ENCODE assay signal across 7 cellular contexts in genomic region chr14:100237735-100238418, GRCh38. TPM values are rescaled to one million over a fixed set of nuclear protein-coding genes. Genes with fewer than 3 reads are reported as not detected.
DNase-seq lines count a peak whose midpoint lies in the region; ATAC-seq, FAIRE-seq and TF ChIP-seq lines count a peak whose summit lies in the region.

No MANE protein-coding gene starts in this region.

- no peaks in the 10 kb centered on the region for H3K36me3 ChIP-seq in tibial artery

- no peaks in the 10 kb centered on the region for H3K27me3 Mint-ChIP-seq in naive B cell

- H3K4me3 ChIP-seq in tibial artery = peak overlapping the region; percentile 96 to 99

- H3K27ac ChIP-seq in tibial artery = peak overlapping the region; percentile 87 to 97

- no peaks in the 10 kb centered on the region for H3K9me3 ChIP-seq in tibial artery

- peak; percentile 5 for ATAC-seq in HG03066 (IDR thresholded peaks at IDR 0.05; ENCODE audit: low read depth, unreplicated experiment)
- ATAC-seq in naive B cell (ENCODE audit: low read depth in 2 of 2) = peak; percentile 13 to 16

- peak overlapping the region; percentile 72 to 99 (median 94) for H3K27ac Mint-ChIP-seq in naive B cell

- H3K4me1 Mint-ChIP-seq in naive B cell = peaks cover 40 to 66% (median 52%) of the 10 kb centered on the region in 3 donors

- H3K4me3 Mint-ChIP-seq in naive B cell = peak overlapping the region; percentile 89 to 99 (median 94)

- H3K36me3 Mint-ChIP-seq in naive B cell = peaks cover 0 to 8% of the 10 kb centered on the region in 2 donors

- no peak for TF ChIP-seq CTCF in tibial artery (IDR thresholded peaks at IDR 0.05)

- peak; percentile 33 for DNase-seq in GM12892 (ENCODE audit: insufficient read length)
- peak; percentile 80 for DNase-seq in NCI-H748 (lab: John Stamatoyannopoulos, UW; ENCODE audit: unreplicated experiment)
- peak; percentile 79 for DNase-seq in activated CD8-positive, alpha-beta memory T cell treated with anti-CD3 and anti-CD28 coated beads for 24 hours
- DNase-seq in erythroblast (lab: John Stamatoyannopoulos, UW) = peak; percentile 71 to 80
- peak; percentile 45 for DNase-seq in naive B cell
- DNase-seq in tibial artery = peak; percentile 40 to 75

- H3K4me1 ChIP-seq in tibial artery = peaks cover 0 to 51% (median 32%) of the 10 kb centered on the region in 4 donors

- H3K9me3 Mint-ChIP-seq in naive B cell = no peaks in the 10 kb centered on the region

- intact Hi-C loops in tibial artery (cut with DNase I; ENCODE audit: low total_unique reads) = loop anchor here (5.0 kb wide), 1 partner anchor 139 kb away; the partner anchor contains the start of gene WDR25

- no peak; the same call in 1 of the 2 replicates for TF ChIP-seq POLR2A in GM12892 (IDR thresholded peaks at IDR 0.05; ENCODE audit: low read depth, low read length)
- TF ChIP-seq POLR2A in erythroblast (IDR thresholded peaks at IDR 0.05; ENCODE audit: low read length) = no peak

- no peaks in the 10 kb centered on the region for H3K27me3 ChIP-seq in tibial artery

- peak; percentile 74 for FAIRE-seq in GM12892 (lab: Jason Lieb, UNC)

RNA-seq across cellular contexts. Expression of gene YY1, which starts 1.1 kb away (rescaled TPM):
- polyA plus RNA-seq in GM12892 (2012; ENCODE audit: missing spikeins) = 56.6 TPM
- 10 to 100 TPM; 12.7 to 25.0 (median 18.7) TPM for polyA plus RNA-seq in naive B cell (ENCODE audit: low read depth in 6 of 6)

Comparison
In these comparisons a context has a peak if more than half of its experiments do, and no peak if none do; other contexts are left out.
1. Peak in every context shown above with its lines: DNase-seq, ATAC-seq, H3K4me3 ChIP-seq and H3K27ac ChIP-seq.